8 cellular contexts compared by ENCODE assay signal in the genomic region with DNA sequence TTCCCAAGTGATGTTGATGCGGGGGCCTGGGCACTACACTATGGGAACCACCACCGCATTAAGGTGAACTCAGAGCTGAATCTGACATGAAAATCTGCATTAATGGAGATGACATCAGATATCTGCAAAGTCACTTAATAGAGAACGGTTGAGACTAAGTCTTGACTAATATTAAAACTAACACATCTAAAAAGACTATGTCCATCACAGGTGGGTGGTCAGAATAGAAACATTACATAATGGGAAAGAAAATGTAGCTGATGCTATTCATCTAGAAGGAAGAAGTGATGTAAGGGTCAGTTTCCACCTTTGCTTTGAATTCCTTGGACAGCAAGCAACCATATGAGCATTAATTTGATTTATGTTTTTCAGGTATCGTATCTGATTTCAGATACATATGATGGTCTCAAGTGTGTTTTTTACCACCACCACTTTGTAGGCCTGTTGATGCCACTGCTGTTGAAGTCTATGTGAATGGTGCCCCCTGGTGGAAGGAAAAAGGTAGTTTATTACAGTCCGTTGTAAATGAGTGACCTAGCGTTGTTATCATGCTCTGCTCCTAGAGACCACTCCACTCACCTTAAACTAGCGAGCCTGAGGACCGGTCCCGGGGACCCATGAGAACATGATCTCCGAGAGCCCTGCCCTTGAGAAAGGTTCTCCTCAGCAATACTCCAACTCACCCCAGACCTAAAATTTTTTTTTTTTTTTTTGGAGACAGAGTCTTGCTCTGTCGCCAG.
DNase-seq lines count a peak whose midpoint lies in the region; ATAC-seq and TF ChIP-seq lines count a peak whose summit lies in the region.

No MANE protein-coding gene starts in this region.

- peaks cover 7% of the 10 kb centered on the region for H3K4me1 Mint-ChIP-seq in endodermal cell

- TF ChIP-seq CTCF in endodermal cell (conservative IDR thresholded peaks at IDR 0.05) = peak; percentile 86
- TF ChIP-seq CTCF in suprapubic skin (IDR thresholded peaks at IDR 0.05) = peak; percentile 46 to 86

- WGBS in endodermal cell (ENCODE audit: insufficient coverage in 1 of 2, insufficient read length in 1 of 2), 2 experiments = 65 to 96% methylated on average over 3 to 11 of the region's 11 CpGs
- WGBS in suprapubic skin = 52% methylated on average over 11 of the region's 11 CpGs

- no peak for TF ChIP-seq EP300 in suprapubic skin (IDR thresholded peaks at IDR 0.05)

- peak; percentile 81 for ATAC-seq in GM19438 (IDR thresholded peaks at IDR 0.05; ENCODE audit: low read depth, unreplicated experiment)
- peak; percentile 74 for ATAC-seq in HG03469 (IDR thresholded peaks at IDR 0.05; ENCODE audit: unreplicated experiment)

- H3K4me3 ChIP-seq in endodermal cell (ENCODE audit: low read length) = no peak overlapping the region
- H3K4me3 ChIP-seq in suprapubic skin = no peak overlapping the region

- H3K4me1 ChIP-seq in endodermal cell (ENCODE audit: control insufficient read depth, insufficient read depth, low read length) = no peaks in the 10 kb centered on the region
- H3K4me1 ChIP-seq in suprapubic skin = no peaks in the 10 kb centered on the region

- no peaks in the 10 kb centered on the region for H3K9me3 Mint-ChIP-seq in endodermal cell

- H3K36me3 ChIP-seq in endodermal cell (ENCODE audit: control insufficient read depth, insufficient read depth, low read length) = peaks cover 26% of the 10 kb centered on the region
- H3K36me3 ChIP-seq in suprapubic skin = peaks cover 5% of the 10 kb centered on the region

- H3K36me3 Mint-ChIP-seq in endodermal cell (ENCODE audit: low read depth) = peaks cover 41% of the 10 kb centered on the region

- H3K4me3 Mint-ChIP-seq in endodermal cell = no peak overlapping the region

- no peaks in the 10 kb centered on the region for H3K27me3 ChIP-seq in endodermal cell (ENCODE audit: control insufficient read depth, insufficient read depth, low read length, poor library complexity, severe bottlenecking)
- no peaks in the 10 kb centered on the region for H3K27me3 ChIP-seq in suprapubic skin

- no peaks in the 10 kb centered on the region for H3K27me3 Mint-ChIP-seq in endodermal cell (ENCODE audit: insufficient read depth)

- no peak overlapping the region for H3K27ac Mint-ChIP-seq in endodermal cell

- peak; percentile 91 for DNase-seq in DMS 273 (lab: John Stamatoyannopoulos, UW; ENCODE audit: unreplicated experiment)
- peak; percentile 75 to 88 for DNase-seq in NCI-H524 (lab: John Stamatoyannopoulos, UW)
- peak; percentile 52 to 64 for DNase-seq in activated CD4-positive, alpha-beta T cell treated with anti-CD3 and anti-CD28 coated beads for 4 hours
- DNase-seq in endodermal cell = peak; percentile 76
- DNase-seq in midbrain (lab: John Stamatoyannopoulos, UW) = peak; percentile 80
- DNase-seq in suprapubic skin (ENCODE audit: low spot score in 2 of 2) = no peak

- H3K9ac ChIP-seq in endodermal cell (ENCODE audit: extremely low read depth, low read length, poor library complexity, severe bottlenecking) = no peak overlapping the region

- H3K27ac ChIP-seq in endodermal cell (ENCODE audit: low read depth, low read length) (no peak overlapping the region), suprapubic skin (no peak overlapping the region)

- H3K9me3 ChIP-seq in endodermal cell (ENCODE audit: control insufficient read depth, low read length) = peaks cover 7% of the 10 kb centered on the region
- H3K9me3 ChIP-seq in suprapubic skin = no peaks in the 10 kb centered on the region

- TF ChIP-seq POLR2A in suprapubic skin (IDR thresholded peaks at IDR 0.05) = no peak

Comparison
In these comparisons a context has a peak if more than half of its experiments do, and no peak if none do; other contexts are left out.
1. DNase-seq: peak in DMS 273 (single experiment), NCI-H524 (2 of 2), activated CD4-positive, alpha-beta T cell treated with anti-CD3 and anti-CD28 coated beads for 4 hours (2 of 2), endodermal cell (single experiment) and midbrain (single experiment); none in suprapubic skin (0 of 2).